Comparison of ENCODE assay signal across 12 cellular contexts in genomic region chrX:38052096-38052495, GRCh38. TPM values are rescaled to one million over a fixed set of nuclear protein-coding genes. Genes with fewer than 3 reads are reported as not detected.
DNase-seq lines count a peak whose midpoint lies in the region; ATAC-seq lines count a peak whose summit lies in the region.
"Had no signal": no experiment of that assay in that cellular context is flagged by ENCODE, and none has a peak within 500 bp of the region (broad histone marks: within the 10 kb centered on the region; RNA-seq: fewer than 3 reads in every experiment).

No MANE protein-coding gene starts in this region.

- H3K9me3 ChIP-seq in CD4-positive, alpha-beta memory T cell (ENCODE audit: control insufficient read depth in 1 of 2, low read length in 2 of 2): no peaks in the 10 kb centered on the region
- H3K9me3 ChIP-seq: Caco-2, sigmoid colon had no signal

- H3K27me3 ChIP-seq in ACC112 (ENCODE audit: insufficient read depth, low read length): no peaks in the 10 kb centered on the region
- H3K27me3 ChIP-seq in CD4-positive, alpha-beta memory T cell (ENCODE audit: insufficient read depth, low read length): no peaks in the 10 kb centered on the region
- H3K27me3 ChIP-seq: sigmoid colon had no signal

- no peak overlapping the region for H3K4me3 ChIP-seq in ACC112 (ENCODE audit: low read depth, low read length)
- H3K4me3 ChIP-seq in CD4-positive, alpha-beta memory T cell (ENCODE audit: low read length in 2 of 2): no peak overlapping the region
- H3K4me3 ChIP-seq: sigmoid colon had no signal

- no peaks in the 10 kb centered on the region for H3K79me2 ChIP-seq in ACC112 (ENCODE audit: control insufficient read depth, insufficient read depth, low read length, unreplicated experiment)

- no peaks in the 10 kb centered on the region for H3K27me3 Mint-ChIP-seq in CD4-positive, alpha-beta memory T cell
- H3K27me3 Mint-ChIP-seq: activated B cell treated with CpG ODN at 0.5 μM for 24 hours had no signal

- CTCF ChIA-PET in CD4-positive, alpha-beta memory T cell (lab: Charles Lee; ENCODE audit: partially characterized antibody): no interaction called here

- DNase-seq in GM04504 (ENCODE audit: low read depth) (peak; percentile 46), RKO (ENCODE audit: low spot score) (peak; percentile 78), fibroblast of peridontal ligament (ENCODE audit: extremely low read depth) (peak; percentile 82), occipital lobe (lab: John Stamatoyannopoulos, UW) (no peak), hypothalamus (lab: John Stamatoyannopoulos, UW) (no peak)
- DNase-seq in CD4-positive, alpha-beta memory T cell: no peak
- DNase-seq: activated B cell treated with CpG ODN at 0.5 μM for 24 hours, Caco-2, sigmoid colon had no signal

- no peaks in the 10 kb centered on the region for H3K4me1 Mint-ChIP-seq in CD4-positive, alpha-beta memory T cell
- H3K4me1 Mint-ChIP-seq: activated B cell treated with CpG ODN at 0.5 μM for 24 hours had no signal

- ATAC-seq in HG03097 (IDR thresholded peaks at IDR 0.05; ENCODE audit: low FRiP score, unreplicated experiment): no peak

- H3K4me1 ChIP-seq in ACC112 (ENCODE audit: control insufficient read depth, insufficient read depth, low read length, unreplicated experiment): peaks cover 20% of the 10 kb centered on the region
- H3K4me1 ChIP-seq in CD4-positive, alpha-beta memory T cell (ENCODE audit: insufficient read depth, low read length): no peaks in the 10 kb centered on the region
- H3K4me1 ChIP-seq: Caco-2, sigmoid colon had no signal

- no peak overlapping the region for H2AFZ ChIP-seq in ACC112 (ENCODE audit: low read length, unreplicated experiment)

- peak overlapping the region; percentile 79 for H3K27ac ChIP-seq in ACC112 (ENCODE audit: low read depth, low read length)
- H3K27ac ChIP-seq in CD4-positive, alpha-beta memory T cell (ENCODE audit: low read depth, low read length): no peak overlapping the region
- H3K27ac ChIP-seq: sigmoid colon had no signal

- H3K36me3 Mint-ChIP-seq in CD4-positive, alpha-beta memory T cell: no peaks in the 10 kb centered on the region

- POLR2A ChIA-PET in CD4-positive, alpha-beta memory T cell (lab: Charles Lee; ENCODE audit: partially characterized antibody): no interaction called here

- no peak overlapping the region for H3K27ac Mint-ChIP-seq in CD4-positive, alpha-beta memory T cell
- H3K27ac Mint-ChIP-seq: activated B cell treated with CpG ODN at 0.5 μM for 24 hours had no signal

- H3K36me3 ChIP-seq in ACC112 (ENCODE audit: insufficient read depth, low read length): no peaks in the 10 kb centered on the region
- no peaks in the 10 kb centered on the region for H3K36me3 ChIP-seq in CD4-positive, alpha-beta memory T cell (ENCODE audit: insufficient read depth, low read length)
- H3K36me3 ChIP-seq: sigmoid colon had no signal

- no peak overlapping the region for H3K4me3 Mint-ChIP-seq in CD4-positive, alpha-beta memory T cell
- H3K4me3 Mint-ChIP-seq: activated B cell treated with CpG ODN at 0.5 μM for 24 hours had no signal

- intact Hi-C loops in CD4-positive, alpha-beta memory T cell (cut with micrococcal nuclease): loop anchor here (5.0 kb wide), 1 partner anchor 90 kb away; no protein-coding TSS in a partner anchor

- peaks cover 0 to 4% (median 0%) of the 10 kb centered on the region in 8 donors for H3K9me3 Mint-ChIP-seq in CD4-positive, alpha-beta memory T cell

RNA-seq across cellular contexts. Expression of gene SYTL5, which starts 45.7 kb away (rescaled TPM):
- 4.4 TPM for total RNA-seq in occipital lobe
- total RNA-seq in CD4-positive, alpha-beta memory T cell: not detected
- polyA plus RNA-seq in CD4-positive, alpha-beta memory T cell: not detected
- total RNA-seq: activated B cell treated with CpG ODN at 0.5 μM for 24 hours, OCI-LY7 had no signal

Comparison
In these comparisons a context has a peak if more than half of its experiments do, and no peak if none do; other contexts are left out.
1. DNase-seq: peak in GM04504 (single experiment), RKO (single experiment) and fibroblast of peridontal ligament (single experiment); none in occipital lobe (single experiment), CD4-positive, alpha-beta memory T cell (0 of 5) and hypothalamus (0 of 51).